8 cellular contexts compared by ENCODE assay signal in the genomic region with DNA sequence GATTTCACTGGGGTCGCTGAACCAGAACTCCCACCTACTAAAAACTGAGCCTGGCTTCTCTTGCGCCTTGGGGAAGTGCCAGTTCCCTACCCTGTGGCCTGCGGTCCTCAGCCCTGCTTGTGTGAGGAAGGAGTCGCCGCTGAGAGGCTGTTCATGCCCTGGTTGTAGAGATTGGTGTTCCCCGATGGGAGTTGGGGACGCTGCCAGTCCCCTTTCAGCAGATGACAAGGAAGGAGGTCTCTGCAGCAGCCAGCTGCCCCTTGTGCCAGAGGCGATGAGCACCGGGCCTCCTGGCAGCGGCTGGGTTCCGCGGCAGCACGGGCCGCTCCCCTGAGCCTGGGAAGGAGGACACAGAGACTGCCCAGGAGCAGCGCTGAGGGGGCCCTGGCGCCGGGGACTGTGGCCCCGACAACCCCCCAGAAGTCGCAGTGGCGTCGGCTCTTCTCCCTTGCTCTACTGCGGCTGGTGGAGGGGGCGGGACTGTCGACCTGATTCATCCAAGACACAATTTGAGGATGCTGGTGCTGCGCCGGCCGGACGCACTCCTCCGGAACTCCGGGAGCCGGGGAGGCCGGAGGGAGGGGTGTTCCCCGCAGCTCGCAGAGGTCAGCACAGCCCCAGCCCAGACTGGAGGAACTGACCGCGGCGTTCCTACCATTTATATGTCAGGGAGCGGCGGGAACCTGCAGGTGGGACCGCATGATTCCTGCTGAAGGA. TPM values are rescaled to one million over a fixed set of nuclear protein-coding genes. Genes with fewer than 3 reads are reported as not detected.
DNase-seq lines count a peak whose midpoint lies in the region; ATAC-seq and TF ChIP-seq lines count a peak whose summit lies in the region.

No MANE protein-coding gene starts in this region.

- H3K27ac Mint-ChIP-seq in CD4-positive, alpha-beta memory T cell = peak overlapping the region in 4 of 7 donors; percentile 15 to 57 (median 50)
- H3K27ac Mint-ChIP-seq in nephron progenitor cell = no peak overlapping the region

- H3K36me3 ChIP-seq in CD4-positive, alpha-beta memory T cell (ENCODE audit: insufficient read depth, low read length) = no peaks in the 10 kb centered on the region

- POLR2A ChIA-PET in CD4-positive, alpha-beta memory T cell (lab: Charles Lee; ENCODE audit: partially characterized antibody) = interaction anchor here (1.0 to 3.5 kb wide), 5 partner anchors 7 to 241 kb away, joined by 3 to 32 read pairs (median 4); a partner anchor contains a TSS

- ATAC-seq in HG02852 (IDR thresholded peaks at IDR 0.05; ENCODE audit: unreplicated experiment) = peak; percentile 13
- ATAC-seq in HG03460 (IDR thresholded peaks at IDR 0.05; ENCODE audit: unreplicated experiment) = no peak

- peaks cover 28 to 47% (median 36%) of the 10 kb centered on the region in 4 donors for H3K4me1 Mint-ChIP-seq in CD4-positive, alpha-beta memory T cell
- H3K4me1 Mint-ChIP-seq in nephron progenitor cell = peaks cover 11% of the 10 kb centered on the region

- TF ChIP-seq CTCF in GM10266 (IDR thresholded peaks at IDR 0.05; ENCODE audit: control insufficient read depth, insufficient read depth, low read depth, missing control alignments) (no peak), nephron progenitor cell (IDR thresholded peaks at IDR 0.05) (no peak)

- CTCF ChIA-PET in CD4-positive, alpha-beta memory T cell (lab: Charles Lee; ENCODE audit: partially characterized antibody) = interaction anchor here (2.2 to 4.5 kb wide), 3 partner anchors 7 to 100 kb away, joined by 7 to 60 read pairs (median 8); no protein-coding TSS in a partner anchor

- H3K27ac ChIP-seq in CD4-positive, alpha-beta memory T cell (ENCODE audit: low read depth, low read length) = no peak overlapping the region
- H3K27ac ChIP-seq in skin epidermis = peak overlapping the region in 19 of 21 experiments; percentile 2 to 88 (median 72)

- no peaks in the 10 kb centered on the region for H3K27me3 ChIP-seq in CD4-positive, alpha-beta memory T cell (ENCODE audit: insufficient read depth, low read length)

- no peaks in the 10 kb centered on the region for H3K36me3 Mint-ChIP-seq in CD4-positive, alpha-beta memory T cell
- no peaks in the 10 kb centered on the region for H3K36me3 Mint-ChIP-seq in nephron progenitor cell (ENCODE audit: low read depth)

- intact Hi-C loops in CD4-positive, alpha-beta memory T cell (cut with micrococcal nuclease) = no loop called here
- intact Hi-C loops in cardiac septum (cut with DNase I) = loop anchor here (10.0 kb wide), 1 partner anchor 109 kb away; no protein-coding TSS in a partner anchor

- H3K4me1 ChIP-seq in CD4-positive, alpha-beta memory T cell (ENCODE audit: insufficient read depth, low read length) = peaks cover 72% of the 10 kb centered on the region

- no peaks in the 10 kb centered on the region for H3K9me3 Mint-ChIP-seq in CD4-positive, alpha-beta memory T cell
- no peaks in the 10 kb centered on the region for H3K9me3 Mint-ChIP-seq in nephron progenitor cell

- no peak overlapping the region for H3K4me3 ChIP-seq in CD4-positive, alpha-beta memory T cell (ENCODE audit: low read length in 2 of 2)
- peak overlapping the region; percentile 2 to 34 (median 22) for H3K4me3 ChIP-seq in skin epidermis

- DNase-seq in CD4-positive, alpha-beta memory T cell = no peak
- DNase-seq in activated naive CD4-positive, alpha-beta T cell treated with Interleukin-2 at 50 U/mL for 16 hours = peak; percentile 17
- peak; percentile 90 for DNase-seq in cardiac septum (ENCODE audit: low spot score)
- no peak for DNase-seq in GM10266 (ENCODE audit: extremely low spot score)
- DNase-seq in nephron progenitor cell = no peak

- no peaks in the 10 kb centered on the region for H3K27me3 Mint-ChIP-seq in CD4-positive, alpha-beta memory T cell
- H3K27me3 Mint-ChIP-seq in nephron progenitor cell (ENCODE audit: low read depth, poor library complexity) = peaks cover 13% of the 10 kb centered on the region

- peak overlapping the region in 6 of 8 donors; percentile 49 to 84 (median 76) for H3K4me3 Mint-ChIP-seq in CD4-positive, alpha-beta memory T cell
- H3K4me3 Mint-ChIP-seq in nephron progenitor cell = no peak overlapping the region

- no peaks in the 10 kb centered on the region for H3K9me3 ChIP-seq in CD4-positive, alpha-beta memory T cell (ENCODE audit: control insufficient read depth in 1 of 2, low read length in 2 of 2)

RNA-seq across cellular contexts. Expression of a gene that starts 12.0 kb away (rescaled TPM):
- total RNA-seq in CD4-positive, alpha-beta memory T cell = under 1 TPM; 0.41 to 0.42 TPM
- polyA plus RNA-seq in CD4-positive, alpha-beta memory T cell = under 1 TPM in 1 of 2 donors, not detected in 1; 0.46 TPM
- total RNA-seq in cardiac septum = 0.51 TPM

RNA-seq across cellular contexts. Expression of a gene that starts 12.0 kb away (rescaled TPM):
- not detected for total RNA-seq in CD4-positive, alpha-beta memory T cell
- not detected for polyA plus RNA-seq in CD4-positive, alpha-beta memory T cell
- total RNA-seq in cardiac septum = 0.32 TPM

RNA-seq across cellular contexts. Expression of a gene that starts 41.7 kb away (rescaled TPM):
- total RNA-seq in CD4-positive, alpha-beta memory T cell = 10 to 100 TPM; 74.9 to 75.9 TPM
- 100 to 1,000 TPM; 139 to 274 TPM for polyA plus RNA-seq in CD4-positive, alpha-beta memory T cell
- total RNA-seq in cardiac septum = 2.6 TPM

Comparison
In these comparisons a context has a peak if more than half of its experiments do, and no peak if none do; other contexts are left out.
1. DNase-seq: peak in activated naive CD4-positive, alpha-beta T cell treated with Interleukin-2 at 50 U/mL for 16 hours (single experiment) and cardiac septum (single experiment); none in CD4-positive, alpha-beta memory T cell (0 of 5), GM10266 (single experiment) and nephron progenitor cell (single experiment).
2. H3K4me3 ChIP-seq: peak in skin epidermis (7 of 7); none in CD4-positive, alpha-beta memory T cell (0 of 2).
3. RNA of a gene that starts 41.7 kb away (total RNA-seq): 74.9 to 75.9 TPM in CD4-positive, alpha-beta memory T cell; 2.6 TPM in cardiac septum (single experiment); every median in the first group is over 10 times any median in the second.